ENCODE assay signal across 1 cellular context in the genomic region with DNA sequence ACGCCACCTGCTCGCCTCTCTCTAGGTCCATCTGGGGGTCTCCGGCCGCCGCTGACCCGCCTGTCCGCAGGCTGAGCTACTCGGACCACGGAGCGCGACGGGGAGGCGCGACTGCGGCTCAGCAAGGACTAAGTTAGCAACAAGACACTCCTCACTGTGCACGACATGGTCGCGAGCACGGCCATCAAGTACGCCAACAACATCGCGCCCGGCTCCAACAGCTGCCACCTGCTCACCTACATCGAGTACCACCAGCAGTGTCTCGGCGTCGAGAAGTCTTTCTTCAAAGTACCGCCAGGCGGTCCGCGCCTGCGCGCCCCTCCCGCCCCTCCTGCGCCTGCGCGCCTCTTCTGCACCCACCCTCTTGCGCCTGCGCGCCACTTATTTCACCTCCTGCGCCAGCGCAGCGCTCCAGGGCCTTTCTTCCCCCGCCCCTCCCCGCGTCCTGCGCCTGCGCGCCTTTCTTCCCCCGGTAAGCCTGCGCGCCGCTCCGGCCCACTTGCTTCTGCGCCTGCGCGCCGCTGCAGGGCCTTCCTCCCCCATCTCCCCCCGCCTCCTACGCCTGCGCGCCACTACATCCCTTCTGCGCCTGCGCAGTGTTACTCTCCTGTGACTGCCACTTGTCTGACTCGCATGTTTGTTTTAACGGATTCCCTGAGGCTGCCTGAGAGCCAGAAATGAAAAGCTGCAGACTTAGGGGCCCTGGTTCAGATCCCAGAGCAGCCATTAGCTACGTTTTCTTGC.
TF ChIP-seq lines count a peak whose summit lies in the region.

No MANE protein-coding gene starts in this region.

TF ChIP-seq in K562, 482 proteins besides CTCF, POLR2A, EP300 and RAD21 (continued from another document):
- TF ChIP-seq, protein P1, sequence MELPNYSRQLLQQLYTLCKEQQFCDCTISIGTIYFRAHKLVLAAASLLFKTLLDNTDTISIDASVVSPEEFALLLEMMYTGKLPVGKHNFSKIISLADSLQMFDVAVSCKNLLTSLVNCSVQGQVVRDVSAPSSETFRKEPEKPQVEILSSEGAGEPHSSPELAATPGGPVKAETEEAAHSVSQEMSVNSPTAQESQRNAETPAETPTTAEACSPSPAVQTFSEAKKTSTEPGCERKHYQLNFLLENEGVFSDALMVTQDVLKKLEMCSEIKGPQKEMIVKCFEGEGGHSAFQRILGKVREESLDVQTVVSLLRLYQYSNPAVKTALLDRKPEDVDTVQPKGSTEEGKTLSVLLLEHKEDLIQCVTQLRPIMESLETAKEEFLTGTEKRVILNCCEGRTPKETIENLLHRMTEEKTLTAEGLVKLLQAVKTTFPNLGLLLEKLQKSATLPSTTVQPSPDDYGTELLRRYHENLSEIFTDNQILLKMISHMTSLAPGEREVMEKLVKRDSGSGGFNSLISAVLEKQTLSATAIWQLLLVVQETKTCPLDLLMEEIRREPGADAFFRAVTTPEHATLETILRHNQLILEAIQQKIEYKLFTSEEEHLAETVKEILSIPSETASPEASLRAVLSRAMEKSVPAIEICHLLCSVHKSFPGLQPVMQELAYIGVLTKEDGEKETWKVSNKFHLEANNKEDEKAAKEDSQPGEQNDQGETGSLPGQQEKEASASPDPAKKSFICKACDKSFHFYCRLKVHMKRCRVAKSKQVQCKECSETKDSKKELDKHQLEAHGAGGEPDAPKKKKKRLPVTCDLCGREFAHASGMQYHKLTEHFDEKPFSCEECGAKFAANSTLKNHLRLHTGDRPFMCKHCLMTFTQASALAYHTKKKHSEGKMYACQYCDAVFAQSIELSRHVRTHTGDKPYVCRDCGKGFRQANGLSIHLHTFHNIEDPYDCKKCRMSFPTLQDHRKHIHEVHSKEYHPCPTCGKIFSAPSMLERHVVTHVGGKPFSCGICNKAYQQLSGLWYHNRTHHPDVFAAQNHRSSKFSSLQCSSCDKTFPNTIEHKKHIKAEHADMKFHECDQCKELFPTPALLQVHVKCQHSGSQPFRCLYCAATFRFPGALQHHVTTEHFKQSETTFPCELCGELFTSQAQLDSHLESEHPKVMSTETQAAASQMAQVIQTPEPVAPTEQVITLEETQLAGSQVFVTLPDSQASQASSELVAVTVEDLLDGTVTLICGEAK (IDR thresholded peaks at IDR 0.05), result peak; percentile 45; the same call in 1 of the 2 replicates
- TF ChIP-seq, protein P1 (CRISPR knock-in tag; IDR thresholded peaks at IDR 0.05), result no peak
- TF ChIP-seq, protein P2, sequence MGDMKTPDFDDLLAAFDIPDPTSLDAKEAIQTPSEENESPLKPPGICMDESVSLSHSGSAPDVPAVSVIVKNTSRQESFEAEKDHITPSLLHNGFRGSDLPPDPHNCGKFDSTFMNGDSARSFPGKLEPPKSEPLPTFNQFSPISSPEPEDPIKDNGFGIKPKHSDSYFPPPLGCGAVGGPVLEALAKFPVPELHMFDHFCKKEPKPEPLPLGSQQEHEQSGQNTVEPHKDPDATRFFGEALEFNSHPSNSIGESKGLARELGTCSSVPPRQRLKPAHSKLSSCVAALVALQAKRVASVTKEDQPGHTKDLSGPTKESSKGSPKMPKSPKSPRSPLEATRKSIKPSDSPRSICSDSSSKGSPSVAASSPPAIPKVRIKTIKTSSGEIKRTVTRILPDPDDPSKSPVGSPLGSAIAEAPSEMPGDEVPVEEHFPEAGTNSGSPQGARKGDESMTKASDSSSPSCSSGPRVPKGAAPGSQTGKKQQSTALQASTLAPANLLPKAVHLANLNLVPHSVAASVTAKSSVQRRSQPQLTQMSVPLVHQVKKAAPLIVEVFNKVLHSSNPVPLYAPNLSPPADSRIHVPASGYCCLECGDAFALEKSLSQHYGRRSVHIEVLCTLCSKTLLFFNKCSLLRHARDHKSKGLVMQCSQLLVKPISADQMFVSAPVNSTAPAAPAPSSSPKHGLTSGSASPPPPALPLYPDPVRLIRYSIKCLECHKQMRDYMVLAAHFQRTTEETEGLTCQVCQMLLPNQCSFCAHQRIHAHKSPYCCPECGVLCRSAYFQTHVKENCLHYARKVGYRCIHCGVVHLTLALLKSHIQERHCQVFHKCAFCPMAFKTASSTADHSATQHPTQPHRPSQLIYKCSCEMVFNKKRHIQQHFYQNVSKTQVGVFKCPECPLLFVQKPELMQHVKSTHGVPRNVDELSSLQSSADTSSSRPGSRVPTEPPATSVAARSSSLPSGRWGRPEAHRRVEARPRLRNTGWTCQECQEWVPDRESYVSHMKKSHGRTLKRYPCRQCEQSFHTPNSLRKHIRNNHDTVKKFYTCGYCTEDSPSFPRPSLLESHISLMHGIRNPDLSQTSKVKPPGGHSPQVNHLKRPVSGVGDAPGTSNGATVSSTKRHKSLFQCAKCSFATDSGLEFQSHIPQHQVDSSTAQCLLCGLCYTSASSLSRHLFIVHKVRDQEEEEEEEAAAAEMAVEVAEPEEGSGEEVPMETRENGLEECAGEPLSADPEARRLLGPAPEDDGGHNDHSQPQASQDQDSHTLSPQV (IDR thresholded peaks at IDR 0.05), result peak; percentile 31; the same call in 1 of the 2 replicates
- TF ChIP-seq CBFB (CRISPR knock-in tag; IDR thresholded peaks at IDR 0.05) (peak; percentile 53; the same call in 1 of the 2 replicates), GTF2F1 (IDR thresholded peaks at IDR 0.05; ENCODE audit: low read depth, low read length) (0 out of 2 replicates have a peak, but pooled peaks have one; percentile 17), MAZ (CRISPR knock-in tag; conservative IDR thresholded peaks at IDR 0.05 in 1 of 2, IDR thresholded peaks at IDR 0.05 in 1 of 2) (peak; percentile 86 to 88), L3MBTL2 (IDR thresholded peaks at IDR 0.05) (peak; percentile 98), DDX20 (tag; IDR thresholded peaks at IDR 0.05; ENCODE audit: low read depth) (no peak)
